Comparison of ENCODE assay signal across 1 cellular context in the genomic region with DNA sequence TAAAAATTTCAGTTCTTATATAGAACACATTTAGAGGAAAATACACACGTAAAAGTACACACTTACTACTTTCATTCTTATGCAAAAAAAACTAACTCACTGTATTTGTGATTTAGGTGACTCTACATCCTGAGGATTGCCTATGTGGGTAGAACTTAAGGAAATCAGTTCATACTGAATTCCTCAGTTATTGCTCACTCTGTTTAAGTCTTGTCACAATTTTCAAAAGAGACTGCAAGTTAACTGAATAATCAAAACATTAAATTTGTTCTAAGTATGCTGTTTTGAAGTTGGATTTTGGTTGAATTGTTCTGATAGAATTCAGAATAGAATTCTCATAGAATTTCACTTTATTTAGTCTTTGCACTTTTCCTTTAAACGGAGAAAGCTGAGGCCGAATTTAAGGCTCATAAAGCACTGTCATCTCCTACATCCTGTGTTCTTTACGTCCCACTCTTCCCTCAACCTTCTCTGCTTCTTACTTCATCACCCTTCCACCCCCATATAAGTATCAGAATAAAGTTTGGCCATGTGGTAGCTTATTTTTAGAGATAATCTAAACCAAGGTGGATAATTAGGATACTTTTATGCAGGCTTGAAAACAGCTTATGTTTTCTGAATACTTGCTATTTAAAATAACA.
TF ChIP-seq lines count a peak whose summit lies in the region.

No MANE protein-coding gene starts in this region.

TF ChIP-seq in GM23338, 12 proteins besides CTCF, POLR2A, EP300 and RAD21 (continued from another document):
- TF ChIP-seq ZNF462 (CRISPR knock-in tag; IDR thresholded peaks at IDR 0.05) (no peak), ZNF114 (CRISPR knock-in tag; IDR thresholded peaks at IDR 0.05) (no peak)
